8 cellular contexts compared by ENCODE assay signal in genomic region chr10:86178401-86179142, GRCh38.
DNase-seq lines count a peak whose midpoint lies in the region; ATAC-seq and TF ChIP-seq lines count a peak whose summit lies in the region.

No MANE protein-coding gene starts in this region.

- WGBS in neuronal stem cell (ENCODE audit: extremely low coverage in 2 of 2, insufficient read length in 2 of 2, insufficient replicate concordance in 1 of 2), 2 donors, result no CpG with 5 or more reads among the region's 11 CpGs
- WGBS in mesenchymal stem cell, result 34% methylated on average over 11 of the region's 11 CpGs

- H3K27me3 ChIP-seq in neuronal stem cell (ENCODE audit: control insufficient read depth in 3 of 3, insufficient read depth in 3 of 3, low read depth in 1 of 3, low read length in 3 of 3) (peaks cover 0 to 4% (median 0%) of the 10 kb centered on the region in 3 experiments), mesenchymal stem cell (ENCODE audit: control insufficient read depth in 1 of 2, insufficient read depth in 1 of 2, low read length in 2 of 2) (no peaks in the 10 kb centered on the region)

- H3K18ac ChIP-seq in neuronal stem cell (ENCODE audit: low read length), result no peak overlapping the region
- no peak overlapping the region for H3K18ac ChIP-seq in mesenchymal stem cell (ENCODE audit: low read depth in 1 of 2, low read length in 2 of 2)

- H2AK5ac ChIP-seq in neuronal stem cell (ENCODE audit: low read depth, low read length), result peak overlapping the region; percentile 8
- H2AK5ac ChIP-seq in mesenchymal stem cell (ENCODE audit: low read length, severe bottlenecking), result no peak overlapping the region

- H3K14ac ChIP-seq in neuronal stem cell (ENCODE audit: low read length), result no peak overlapping the region
- no peak overlapping the region for H3K14ac ChIP-seq in mesenchymal stem cell (ENCODE audit: low read length in 2 of 2)

- in situ Hi-C loops in astrocyte of the cerebellum (cut with HindIII; ENCODE audit: low sequenced_read_pairs), result no loop called here

- H4K8ac ChIP-seq in neuronal stem cell (ENCODE audit: low read depth, low read length), result no peak overlapping the region
- no peak overlapping the region for H4K8ac ChIP-seq in mesenchymal stem cell (ENCODE audit: low read length)

- TF ChIP-seq CTCF in astrocyte of the cerebellum (IDR thresholded peaks at IDR 0.05; ENCODE audit: low read depth, low read length, missing control alignments), result peak; percentile 23

- no peak overlapping the region for H3K4me2 ChIP-seq in neuronal stem cell (ENCODE audit: insufficient read depth, low read length, poor library complexity, severe bottlenecking)
- no peak overlapping the region for H3K4me2 ChIP-seq in mesenchymal stem cell (ENCODE audit: low read length, poor library complexity, severe bottlenecking)

- H2BK120ac ChIP-seq in neuronal stem cell (ENCODE audit: low read depth, low read length) (no peak overlapping the region), mesenchymal stem cell (ENCODE audit: low read depth, low read length) (no peak overlapping the region)

- H3K23ac ChIP-seq in neuronal stem cell (ENCODE audit: low read depth, low read length, poor library complexity) (no peak overlapping the region), mesenchymal stem cell (ENCODE audit: low read length in 2 of 2) (no peak overlapping the region)

- H3K27ac ChIP-seq in neuronal stem cell (replicated peaks; ENCODE audit: low read length), result no peak overlapping the region
- no peak overlapping the region for H3K27ac ChIP-seq in mesenchymal stem cell (ENCODE audit: low read length, poor library complexity, severe bottlenecking)

- H4K91ac ChIP-seq in neuronal stem cell (ENCODE audit: low read depth, low read length, poor library complexity) (no peak overlapping the region), mesenchymal stem cell (ENCODE audit: low read length) (no peak overlapping the region)

- no peaks in the 10 kb centered on the region for H3K79me1 ChIP-seq in neuronal stem cell (ENCODE audit: low read depth, low read length)
- no peaks in the 10 kb centered on the region for H3K79me1 ChIP-seq in mesenchymal stem cell (replicated peaks; ENCODE audit: low read length, poor library complexity, severe bottlenecking)

- no peak overlapping the region for H3K9ac ChIP-seq in neuronal stem cell (ENCODE audit: low read depth, low read length, poor library complexity)
- no peak overlapping the region for H3K9ac ChIP-seq in mesenchymal stem cell (ENCODE audit: low read length)

- H3K9me3 ChIP-seq in neuronal stem cell (replicated peaks in 1 of 2; ENCODE audit: control insufficient read depth in 2 of 2, insufficient read depth in 1 of 2, low read depth in 1 of 2, low read length in 2 of 2) (no peaks in the 10 kb centered on the region), mesenchymal stem cell (ENCODE audit: control insufficient read depth, low read length) (no peaks in the 10 kb centered on the region)

- H3K4ac ChIP-seq in neuronal stem cell (ENCODE audit: low read length) (no peak overlapping the region), mesenchymal stem cell (ENCODE audit: low read depth in 1 of 2, low read length in 2 of 2) (no peak overlapping the region)

- H3K36me3 ChIP-seq in neuronal stem cell (replicated peaks in 1 of 2; ENCODE audit: control insufficient read depth in 2 of 2, insufficient read depth in 2 of 2, low read length in 2 of 2) (no peaks in the 10 kb centered on the region), mesenchymal stem cell (ENCODE audit: control insufficient read depth in 1 of 2, insufficient read depth in 2 of 2, low read depth in 1 of 2, low read length in 2 of 2) (no peaks in the 10 kb centered on the region)

- no peak overlapping the region for H2AFZ ChIP-seq in neuronal stem cell (ENCODE audit: low read length)
- no peak overlapping the region for H2AFZ ChIP-seq in mesenchymal stem cell (ENCODE audit: low read depth, low read length)

- ATAC-seq in HG03432 (IDR thresholded peaks at IDR 0.05; ENCODE audit: unreplicated experiment), result peak; percentile 60
- ATAC-seq in GM19455 (IDR thresholded peaks at IDR 0.05; ENCODE audit: unreplicated experiment), result no peak
- no peak for ATAC-seq in GM18861 (IDR thresholded peaks at IDR 0.05; ENCODE audit: unreplicated experiment)

- H2BK15ac ChIP-seq in neuronal stem cell (ENCODE audit: low read length), result no peak overlapping the region
- no peak overlapping the region for H2BK15ac ChIP-seq in mesenchymal stem cell (ENCODE audit: low read depth, poor library complexity, severe bottlenecking)

- peak; percentile 6 for DNase-seq in EL
- DNase-seq in astrocyte of the cerebellum (ENCODE audit: low read depth), result no peak
- DNase-seq in neuronal stem cell (ENCODE audit: low spot score), result peak; percentile 12
- no peak for DNase-seq in DMS153 (lab: John Stamatoyannopoulos, UW)
- no peak for DNase-seq in mesenchymal stem cell

- H3K4me1 ChIP-seq in neuronal stem cell (ENCODE audit: control insufficient read depth in 2 of 2, insufficient read depth in 1 of 2, low read depth in 1 of 2, low read length in 2 of 2) (peaks cover 0 to 1% of the 10 kb centered on the region in 2 donors), mesenchymal stem cell (ENCODE audit: control insufficient read depth, insufficient read depth, low read depth, low read length) (no peaks in the 10 kb centered on the region)

- H2BK12ac ChIP-seq in neuronal stem cell (ENCODE audit: low read length) (no peak overlapping the region), mesenchymal stem cell (ENCODE audit: low read length in 2 of 2) (no peak overlapping the region)

- H2BK5ac ChIP-seq in neuronal stem cell (ENCODE audit: low read length) (no peak overlapping the region), mesenchymal stem cell (ENCODE audit: low read depth, low read length, poor library complexity, severe bottlenecking) (no peak overlapping the region)

- H3K4me3 ChIP-seq in astrocyte of the cerebellum (ENCODE audit: low read depth, low read length), result no peak overlapping the region
- no peak overlapping the region for H3K4me3 ChIP-seq in neuronal stem cell (ENCODE audit: low read length in 2 of 2)
- H3K4me3 ChIP-seq in mesenchymal stem cell (ENCODE audit: insufficient read depth in 1 of 2, low read depth in 1 of 2, low read length in 2 of 2), result no peak overlapping the region

Comparison
In these comparisons a context has a peak if more than half of its experiments do, and no peak if none do; other contexts are left out.
1. DNase-seq: peak in EL (single experiment) and neuronal stem cell (single experiment); none in astrocyte of the cerebellum (single experiment), DMS153 (single experiment) and mesenchymal stem cell (single experiment).